14 cellular contexts compared by ENCODE assay signal in genomic region chr10:125407000-125407502, GRCh38.
DNase-seq lines count a peak whose midpoint lies in the region; ATAC-seq and TF ChIP-seq lines count a peak whose summit lies in the region.
"Had no signal": no experiment of that assay in that cellular context is flagged by ENCODE, and none has a peak within 500 bp of the region (broad histone marks: within the 10 kb centered on the region; RNA-seq: fewer than 3 reads in every experiment).

No MANE protein-coding gene starts in this region.

- intact Hi-C loops in PC-3 (cut with micrococcal nuclease), result no loop called here

- H3K4me3 ChIP-seq in PC-3 (ENCODE audit: low read length), result no peak overlapping the region
- H3K4me3 ChIP-seq in fibroblast of mammary gland (ENCODE audit: control insufficient read depth, low read depth, low read length), result no peak overlapping the region
- H3K4me3 ChIP-seq: vagina had no signal

- H3K4me2 ChIP-seq in PC-3 (ENCODE audit: low read length), result no peak overlapping the region

- no peaks in the 10 kb centered on the region for H3K36me3 ChIP-seq in PC-3 (ENCODE audit: low read depth, low read length)
- H3K36me3 ChIP-seq: vagina had no signal

- no peaks in the 10 kb centered on the region for H3K36me3 Mint-ChIP-seq in activated CD4-positive, alpha-beta T cell treated with anti-CD3 and anti-CD28 coated beads, Interleukin-2, amount 10 ng/mL, durations not matched to agents 7 days and 5 days (ENCODE audit: low read depth)

- H2AFZ ChIP-seq in PC-3 (ENCODE audit: low read length), result peak overlapping the region; percentile 29; the same call in 1 of the 2 replicates
- H2AFZ ChIP-seq: parathyroid adenoma had no signal

- H3F3A ChIP-seq in PC-3 (ENCODE audit: low read length, unreplicated experiment), result no peaks in the 10 kb centered on the region

- H3K27me3 ChIP-seq in PC-3 (ENCODE audit: low read length), result no peaks in the 10 kb centered on the region
- H3K27me3 ChIP-seq: vagina had no signal

- H3K9me3 Mint-ChIP-seq in activated CD4-positive, alpha-beta T cell treated with anti-CD3 and anti-CD28 coated beads, Interleukin-2, amount 10 ng/mL, durations not matched to agents 7 days and 5 days, result no peaks in the 10 kb centered on the region

- peak; percentile 34 for DNase-seq in NCI-H2196 (lab: John Stamatoyannopoulos, UW; ENCODE audit: unreplicated experiment)
- DNase-seq in NCI-H2196 treated with DMSO at 0.1 percent for 48 hours (lab: John Stamatoyannopoulos, UW; ENCODE audit: unreplicated experiment), result no peak
- peak; percentile 91 for DNase-seq in PC-3
- DNase-seq in fibroblast of mammary gland (ENCODE audit: low read depth), result peak; percentile 72
- DNase-seq in stromal cell of bone marrow (ENCODE audit: low read depth), result peak; percentile 44
- DNase-seq in SK-N-DZ (ENCODE audit: low spot score), result no peak
- DNase-seq in activated CD4-positive, alpha-beta T cell treated with anti-CD3 and anti-CD28 coated beads, Interleukin-2, amount 10 ng/mL, durations not matched to agents 7 days and 5 days, result no peak
- DNase-seq in activated naive CD4-positive, alpha-beta T cell (lab: John Stamatoyannopoulos, UW), result no peak
- DNase-seq: activated gamma-delta T cell, HCEC 1CT, NCI-H1694 treated with DMSO at 0.1 percent for 48 hours, T-helper 1 cell had no signal

- no peak overlapping the region for H3K9ac ChIP-seq in PC-3 (ENCODE audit: low read length)
- H3K9ac ChIP-seq: parathyroid adenoma had no signal

- CTCF ChIA-PET in PC-3 (lab: Charles Lee), result no interaction called here
- CTCF ChIA-PET in activated CD4-positive, alpha-beta T cell treated with anti-CD3 and anti-CD28 coated beads, Interleukin-2, amount 10 ng/mL, durations not matched to agents 7 days and 5 days (lab: Charles Lee), result interaction anchor here (1.0 kb wide), 1 partner anchor 12 kb away, joined by 3 read pairs; no protein-coding TSS in a partner anchor

- no TSS peak for BruUV-seq in PC-3 (replicated peaks; lab: Mats Ljungman, UMichigan)

- no peaks in the 10 kb centered on the region for H3K4me1 Mint-ChIP-seq in activated CD4-positive, alpha-beta T cell treated with anti-CD3 and anti-CD28 coated beads, Interleukin-2, amount 10 ng/mL, durations not matched to agents 7 days and 5 days

- H3K9me2 ChIP-seq in PC-3 (replicated peaks; ENCODE audit: low read length), result no peaks in the 10 kb centered on the region

- H3K9me3 ChIP-seq in PC-3 (ENCODE audit: low read length), result no peaks in the 10 kb centered on the region
- H3K9me3 ChIP-seq: vagina had no signal

- no peak for TF ChIP-seq CTCF in PC-3 (conservative IDR thresholded peaks at IDR 0.05; ENCODE audit: low read depth, low read length)
- TF ChIP-seq CTCF in fibroblast of mammary gland (conservative IDR thresholded peaks at IDR 0.05; ENCODE audit: control insufficient read depth, insufficient read depth, low read depth, low read length), result no peak

- H3K27ac Mint-ChIP-seq in activated CD4-positive, alpha-beta T cell treated with anti-CD3 and anti-CD28 coated beads, Interleukin-2, amount 10 ng/mL, durations not matched to agents 7 days and 5 days, result no peak overlapping the region

- POLR2A ChIA-PET in PC-3 (lab: Charles Lee; ENCODE audit: unreplicated experiment), result no interaction called here
- POLR2A ChIA-PET in activated CD4-positive, alpha-beta T cell treated with anti-CD3 and anti-CD28 coated beads, Interleukin-2, amount 10 ng/mL, durations not matched to agents 7 days and 5 days (lab: Charles Lee), result no interaction called here

- no peaks in the 10 kb centered on the region for H4K20me1 ChIP-seq in PC-3 (ENCODE audit: low read length)

- no peak overlapping the region for H3K4me3 Mint-ChIP-seq in activated CD4-positive, alpha-beta T cell treated with anti-CD3 and anti-CD28 coated beads, Interleukin-2, amount 10 ng/mL, durations not matched to agents 7 days and 5 days

- H3K79me2 ChIP-seq in PC-3 (ENCODE audit: low read length), result no peaks in the 10 kb centered on the region
- H3K79me2 ChIP-seq: parathyroid adenoma had no signal

- ATAC-seq in PC-3, result peak; percentile 69

- H3K27ac ChIP-seq in PC-3 (ENCODE audit: low read length), result peak overlapping the region; percentile 55
- H3K27ac ChIP-seq: parathyroid adenoma, vagina had no signal

- peaks cover 14% of the 10 kb centered on the region for H3K4me1 ChIP-seq in PC-3 (ENCODE audit: insufficient read depth, low read length)
- H3K4me1 ChIP-seq: parathyroid adenoma, vagina had no signal

- no peaks in the 10 kb centered on the region for H3K27me3 Mint-ChIP-seq in activated CD4-positive, alpha-beta T cell treated with anti-CD3 and anti-CD28 coated beads, Interleukin-2, amount 10 ng/mL, durations not matched to agents 7 days and 5 days

Comparison
In these comparisons a context has a peak if more than half of its experiments do, and no peak if none do; other contexts are left out.
1. DNase-seq: peak in NCI-H2196 (single experiment), PC-3 (single experiment), fibroblast of mammary gland (single experiment) and stromal cell of bone marrow (single experiment); none in NCI-H2196 treated with DMSO at 0.1 percent for 48 hours (single experiment), SK-N-DZ (single experiment), activated CD4-positive, alpha-beta T cell treated with anti-CD3 and anti-CD28 coated beads, Interleukin-2, amount 10 ng/mL, durations not matched to agents 7 days and 5 days (single experiment) and activated naive CD4-positive, alpha-beta T cell (0 of 4).